ENCODE assay signal across 15 cellular contexts in genomic region chr18:24463233-24463775, GRCh38. TPM values are rescaled to one million over a fixed set of nuclear protein-coding genes. Genes with fewer than 3 reads are reported as not detected.
A peak's percentile ranks its signal among the peaks of the same experiment; 100 is the strongest.
DNase-seq lines count a peak whose midpoint lies in the region; ATAC-seq and TF ChIP-seq lines count a peak whose summit lies in the region.
"Had no signal": no experiment of that assay in that cellular context is flagged by ENCODE, and none has a peak within 500 bp of the region (broad histone marks: within the 10 kb centered on the region; RNA-seq: fewer than 3 reads in every experiment).

No MANE protein-coding gene starts in this region.

- no peak overlapping the region for H3K4me3 Mint-ChIP-seq in H9
- peak overlapping the region; percentile 75 for H3K4me3 Mint-ChIP-seq in activated T-helper 17 cell treated with anti-CD3 and anti-CD28 coated beads, Interleukin-2, amount 50 U/mL, for 72 hours
- no peak overlapping the region for H3K4me3 Mint-ChIP-seq in CD4-positive, alpha-beta T cell
- H3K4me3 Mint-ChIP-seq: CD14-positive monocyte had no signal

- H3K9me3 ChIP-seq in H9 (ENCODE audit: control insufficient read depth, low read depth, low read length) (no peaks in the 10 kb centered on the region), trophoblast cell (ENCODE audit: insufficient read depth, low read depth, low read length) (no peaks in the 10 kb centered on the region), psoas muscle (no peaks in the 10 kb centered on the region)
- no peaks in the 10 kb centered on the region for H3K9me3 ChIP-seq in CD4-positive, alpha-beta T cell (ENCODE audit: control insufficient read depth, low read length)
- H3K9me3 ChIP-seq: A549 had no signal

- no peaks in the 10 kb centered on the region for H4K20me1 ChIP-seq in H9 (ENCODE audit: control insufficient read depth, insufficient read depth, insufficient read length)

- H3K9ac ChIP-seq in H9 (ENCODE audit: extremely low read depth, insufficient read length, low read length) (no peak overlapping the region), trophoblast cell (ENCODE audit: low read length) (peak overlapping the region; percentile 37)

- H3K14ac ChIP-seq in H9 (ENCODE audit: insufficient read depth, low read length) (no peak overlapping the region), trophoblast cell (ENCODE audit: low read length) (no peak overlapping the region)

- H2BK15ac ChIP-seq in H9 (ENCODE audit: low read depth, low read length), result no peak overlapping the region

- H2BK5ac ChIP-seq in H9 (ENCODE audit: insufficient read length, low read length) (no peak overlapping the region), trophoblast cell (ENCODE audit: low read depth, low read length, poor library complexity) (no peak overlapping the region)

- DNase-seq in H9 (no peak), medulla oblongata (ENCODE audit: extremely low spot score) (peak; percentile 29), trophoblast cell (no peak), psoas muscle (no peak)
- DNase-seq in CD4-positive, alpha-beta T cell, result no peak
- no peak for DNase-seq in stimulated activated CD4-positive, alpha-beta T cell treated with anti-CD3 and anti-CD28 coated beads, Interleukin-4, amount 100 ng/mL, for 4 hours
- DNase-seq: NCI-H2107; NCI-H226; NCI-H69; NK-92 treated with Interleukin-12 subunit alpha and Interleukin-12 subunit beta, amount 100 ng/mL, for 24 hours had no signal

- no peak overlapping the region for H3K4me3 ChIP-seq in trophoblast cell (ENCODE audit: low read depth, low read length)
- H3K4me3 ChIP-seq in psoas muscle, result no peak overlapping the region
- H3K4me3 ChIP-seq: A549 had no signal

- H3K36me3 ChIP-seq in trophoblast cell (ENCODE audit: control insufficient read depth in 1 of 2, insufficient read depth in 2 of 2, low read length in 2 of 2) (no peaks in the 10 kb centered on the region), psoas muscle (ENCODE audit: insufficient read depth in 1 of 2, low read depth in 1 of 2) (no peaks in the 10 kb centered on the region)

- no peak for ATAC-seq in activated T-helper 17 cell treated with anti-CD3 and anti-CD28 coated beads, Interleukin-2, amount 50 U/mL, for 72 hours (replicated peaks)
- ATAC-seq in psoas muscle, result no peak
- ATAC-seq in CD4-positive, alpha-beta T cell (ENCODE audit: poor library complexity), result no peak
- no peak for ATAC-seq in GM21619 (IDR thresholded peaks at IDR 0.05; ENCODE audit: unreplicated experiment)
- ATAC-seq: A549 had no signal

- no peak overlapping the region for H4K91ac ChIP-seq in H9 (ENCODE audit: insufficient read length, low read depth, low read length)
- H4K91ac ChIP-seq in trophoblast cell (ENCODE audit: low read depth, low read length), result no peak overlapping the region

- H3T11ph ChIP-seq in H9 (ENCODE audit: low read length), result no peak overlapping the region

- H2BK120ac ChIP-seq in H9 (ENCODE audit: low read depth, low read length, poor library complexity, severe bottlenecking) (no peak overlapping the region), trophoblast cell (ENCODE audit: insufficient read depth, low read length, poor library complexity) (no peak overlapping the region)

- no peak overlapping the region for H4K5ac ChIP-seq in H9 (ENCODE audit: insufficient read length, low read depth, low read length)

- intact Hi-C loops in psoas muscle (cut with DNase I), result no loop called here
- intact Hi-C loops in CD4-positive, alpha-beta T cell (cut with DNase I, micrococcal nuclease), result no loop called here

- H4K8ac ChIP-seq in H9 (replicated peaks; ENCODE audit: insufficient read length, low read depth, low read length) (no peak overlapping the region), trophoblast cell (ENCODE audit: low read depth, low read length) (no peak overlapping the region)

- H3K23me2 ChIP-seq in H9 (ENCODE audit: insufficient read length, low read depth, low read length, poor library complexity, severe bottlenecking), result no peaks in the 10 kb centered on the region

- H3K79me2 ChIP-seq in H9 (ENCODE audit: insufficient read depth, low read length), result no peaks in the 10 kb centered on the region
- no peaks in the 10 kb centered on the region for H3K79me2 ChIP-seq in trophoblast cell (ENCODE audit: control insufficient read depth, insufficient read depth, low read length, poor library complexity)

- CTCF ChIA-PET in CD4-positive, alpha-beta T cell (lab: Charles Lee), result interaction anchor here (1.1 kb wide), 1 partner anchor 8 kb away, joined by 3 read pairs; no protein-coding TSS in a partner anchor

- H3K18ac ChIP-seq in H9 (ENCODE audit: insufficient read length, low read depth, low read length) (no peak overlapping the region), trophoblast cell (ENCODE audit: low read length) (no peak overlapping the region)

- H3K4ac ChIP-seq in H9 (ENCODE audit: low read depth, low read length) (no peak overlapping the region), trophoblast cell (ENCODE audit: low read depth, low read length) (no peak overlapping the region)

- H3K27me3 Mint-ChIP-seq in H9 (ENCODE audit: low read depth), result no peaks in the 10 kb centered on the region; the same call in 1 of the 2 replicates
- H3K27me3 Mint-ChIP-seq in activated T-helper 17 cell treated with anti-CD3 and anti-CD28 coated beads, Interleukin-2, amount 50 U/mL, for 72 hours, result no peaks in the 10 kb centered on the region
- no peaks in the 10 kb centered on the region for H3K27me3 Mint-ChIP-seq in CD4-positive, alpha-beta T cell

- no peaks in the 10 kb centered on the region; the same call in 1 of the 2 replicates for H3K4me1 ChIP-seq in H9 (ENCODE audit: insufficient read depth, low read length)
- no peaks in the 10 kb centered on the region for H3K4me1 ChIP-seq in trophoblast cell (ENCODE audit: control insufficient read depth in 1 of 2, insufficient read depth in 2 of 2, low read length in 2 of 2)
- H3K4me1 ChIP-seq in psoas muscle, result no peaks in the 10 kb centered on the region
- H3K4me1 ChIP-seq: A549 had no signal

- H4K12ac ChIP-seq in trophoblast cell (ENCODE audit: low read depth, low read length), result no peak overlapping the region

- POLR2A ChIA-PET in CD4-positive, alpha-beta T cell (lab: Charles Lee), result no interaction called here

- H2AFZ ChIP-seq in H9 (ENCODE audit: low read length) (no peak overlapping the region), trophoblast cell (ENCODE audit: insufficient read depth, low read length, poor library complexity) (no peak overlapping the region)

- H2AK5ac ChIP-seq in H9 (ENCODE audit: insufficient read length, low read length) (no peak overlapping the region), trophoblast cell (ENCODE audit: low read length) (no peak overlapping the region)

- H3K27ac ChIP-seq in H9 (ENCODE audit: insufficient read length, low read depth, low read length) (no peak overlapping the region), trophoblast cell (ENCODE audit: low read depth, low read length) (no peak overlapping the region), psoas muscle (no peak overlapping the region)
- no peak overlapping the region for H3K27ac ChIP-seq in CD4-positive, alpha-beta T cell (ENCODE audit: low read depth, low read length)
- H3K27ac ChIP-seq: A549 had no signal

- no peak overlapping the region for H2BK20ac ChIP-seq in H9 (ENCODE audit: low read depth, low read length, poor library complexity, severe bottlenecking)

- H3K27me3 ChIP-seq in H9 (ENCODE audit: insufficient read depth, low read length), result no peaks in the 10 kb centered on the region
- no peaks in the 10 kb centered on the region for H3K27me3 ChIP-seq in trophoblast cell (ENCODE audit: insufficient read depth, low read length)
- no peaks in the 10 kb centered on the region for H3K27me3 ChIP-seq in psoas muscle (ENCODE audit: insufficient read depth in 3 of 3, low read length in 2 of 3)
- H3K27me3 ChIP-seq in CD4-positive, alpha-beta T cell (ENCODE audit: control insufficient read depth, insufficient read depth, low read length), result no peaks in the 10 kb centered on the region

- no peak overlapping the region for H3K56ac ChIP-seq in H9 (ENCODE audit: insufficient read length, low read depth, low read length)

- peaks cover 0 to 2% of the 10 kb centered on the region in 2 experiments; a peak in 1 of 5 replicates for H3K9me3 Mint-ChIP-seq in H9
- H3K9me3 Mint-ChIP-seq in activated T-helper 17 cell treated with anti-CD3 and anti-CD28 coated beads, Interleukin-2, amount 50 U/mL, for 72 hours, result no peaks in the 10 kb centered on the region
- no peaks in the 10 kb centered on the region for H3K9me3 Mint-ChIP-seq in CD4-positive, alpha-beta T cell

- peaks cover 9 to 11% of the 10 kb centered on the region in 2 experiments for H3K4me1 Mint-ChIP-seq in H9
- peaks cover 21% of the 10 kb centered on the region for H3K4me1 Mint-ChIP-seq in activated T-helper 17 cell treated with anti-CD3 and anti-CD28 coated beads, Interleukin-2, amount 50 U/mL, for 72 hours
- no peaks in the 10 kb centered on the region for H3K4me1 Mint-ChIP-seq in CD4-positive, alpha-beta T cell (ENCODE audit: low read depth)

- no peak overlapping the region for H2BK12ac ChIP-seq in H9 (ENCODE audit: insufficient read length, low read depth, low read length)
- H2BK12ac ChIP-seq in trophoblast cell (ENCODE audit: low read length), result no peak overlapping the region

- no peak overlapping the region for H3K4me2 ChIP-seq in H9 (ENCODE audit: insufficient read depth, insufficient read length, low read length)
- H3K4me2 ChIP-seq in trophoblast cell (ENCODE audit: low read length), result no peak overlapping the region
- H3K4me2 ChIP-seq: A549 had no signal

- H3K79me1 ChIP-seq in H9 (ENCODE audit: insufficient read depth, low read depth, low read length, poor library complexity, severe bottlenecking), result no peaks in the 10 kb centered on the region
- no peaks in the 10 kb centered on the region for H3K79me1 ChIP-seq in trophoblast cell (ENCODE audit: low read length)

- TF ChIP-seq CTCF in H9 (conservative IDR thresholded peaks at IDR 0.05), result no peak
- TF ChIP-seq CTCF in psoas muscle (IDR thresholded peaks at IDR 0.05), result no peak
- TF ChIP-seq CTCF in CD4-positive, alpha-beta T cell (IDR thresholded peaks at IDR 0.05), result no peak

- H3K23ac ChIP-seq in H9 (ENCODE audit: insufficient read length, low read depth, low read length) (no peak overlapping the region), trophoblast cell (ENCODE audit: low read length) (no peak overlapping the region)

- H3K36me3 Mint-ChIP-seq in H9 (ENCODE audit: insufficient read depth in 1 of 3, low read depth in 3 of 3), result no peaks in the 10 kb centered on the region
- peaks cover 5% of the 10 kb centered on the region for H3K36me3 Mint-ChIP-seq in activated T-helper 17 cell treated with anti-CD3 and anti-CD28 coated beads, Interleukin-2, amount 50 U/mL, for 72 hours (ENCODE audit: low read depth)
- no peaks in the 10 kb centered on the region for H3K36me3 Mint-ChIP-seq in CD4-positive, alpha-beta T cell (ENCODE audit: low read depth)
- H3K36me3 Mint-ChIP-seq: CD14-positive monocyte had no signal

- peak overlapping the region in 2 of 3 experiments; percentile 4 to 69; a peak in 3 of 7 replicates for H3K27ac Mint-ChIP-seq in H9
- H3K27ac Mint-ChIP-seq in activated T-helper 17 cell treated with anti-CD3 and anti-CD28 coated beads, Interleukin-2, amount 50 U/mL, for 72 hours, result peak overlapping the region; percentile 69
- no peak overlapping the region for H3K27ac Mint-ChIP-seq in CD4-positive, alpha-beta T cell
- H3K27ac Mint-ChIP-seq: CD14-positive monocyte had no signal

- no CpG with 5 or more reads among the region's 4 CpGs for WGBS in H9 (ENCODE audit: extremely low coverage, insufficient read length, low lambda C conversion rate)
- no CpG with 5 or more reads among the region's 4 CpGs for WGBS in trophoblast cell (ENCODE audit: extremely low coverage, insufficient coverage, insufficient read length)
- WGBS in psoas muscle, 3 donors, result 49 to 65% (median 59%) methylated on average over 4 of the region's 4 CpGs

RNA-seq across cellular contexts. Expression of gene HRH4, which starts 2.9 kb away (rescaled TPM):
- not detected in 2 replicates for total RNA-seq in H9 (2021)
- 1 to 10 TPM; 2.2 to 3.8 TPM for total RNA-seq in activated T-helper 17 cell treated with anti-CD3 and anti-CD28 coated beads, Interleukin-2, amount 50 U/mL, for 72 hours
- polyA plus RNA-seq in trophoblast cell (2013), result 0.04 TPM in 1 of 2 replicates, not detected in the other
- total RNA-seq in psoas muscle, result under 1 TPM in 2 of 4 donors, not detected in 2; 0.10 to 0.21 TPM
- under 1 TPM in 2 of 3 donors, not detected in 1; 0.04 to 0.06 TPM for polyA plus RNA-seq in psoas muscle
- total RNA-seq in CD4-positive, alpha-beta T cell, result under 1 TPM; 0.22 to 0.34 TPM
- total RNA-seq: HT-29 had no signal

RNA-seq across cellular contexts. Expression of gene IMPACT, which starts 36.8 kb away (rescaled TPM):
- 41.9 and 44.3 TPM in 2 replicates for total RNA-seq in H9 (2021)
- total RNA-seq in activated T-helper 17 cell treated with anti-CD3 and anti-CD28 coated beads, Interleukin-2, amount 50 U/mL, for 72 hours, result 10 to 100 TPM in 1 of 2 donors, 1 to 10 TPM in 1; 8.9 to 13.0 TPM
- 18.7 and 21.6 TPM in 2 replicates for polyA plus RNA-seq in trophoblast cell (2013)
- 10 to 100 TPM; 14.1 to 21.5 (median 20.6) TPM for total RNA-seq in psoas muscle
- polyA plus RNA-seq in psoas muscle, result 1 to 10 TPM; 4.1 to 5.6 (median 4.8) TPM
- 10 to 100 TPM in 1 of 2 experiments, 1 to 10 TPM in 1; 8.4 to 10.6 TPM for total RNA-seq in CD4-positive, alpha-beta T cell
